ENCODE assay signal across 2 cellular contexts in genomic region chr11:2383823-2384722, GRCh38.
TF ChIP-seq lines count a peak whose summit lies in the region.

No MANE protein-coding gene starts in this region.

TF ChIP-seq in H1, 55 proteins besides CTCF, POLR2A, EP300 and RAD21:
- TF ChIP-seq BRCA1 (IDR thresholded peaks at IDR 0.05; ENCODE audit: low read depth, low read length) (no peak), EZH2 (IDR thresholded peaks at IDR 0.05; ENCODE audit: low read depth, low read length, severe bottlenecking) (no peak), BACH1 (IDR thresholded peaks at IDR 0.05; ENCODE audit: low read length) (no peak), TAF7 (optimal IDR thresholded peaks at IDR 0.05; ENCODE audit: borderline replicate concordance, low read depth, low read length) (no peak), RXRA (IDR thresholded peaks at IDR 0.05; ENCODE audit: insufficient read depth, low read depth, low read length) (no peak), NRF1 (IDR thresholded peaks at IDR 0.05; ENCODE audit: low read depth, low read length) (no peak), SIN3A (conservative IDR thresholded peaks at IDR 0.05 in 1 of 2, IDR thresholded peaks at IDR 0.05 in 1 of 2; ENCODE audit: low read depth in 1 of 2, low read length in 2 of 2) (no peak), SUZ12 (IDR thresholded peaks at IDR 0.05; ENCODE audit: low read length) (no peak), KDM5A (IDR thresholded peaks at IDR 0.05; ENCODE audit: low read length) (no peak), BCL11A (IDR thresholded peaks at IDR 0.05; ENCODE audit: low read depth in 2 of 2, low read length in 2 of 2) (no peak), RNF2 (IDR thresholded peaks at IDR 0.05; ENCODE audit: borderline replicate concordance, low read depth, low read length, missing control alignments, poor library complexity, severe bottlenecking) (no peak), HDAC2 (IDR thresholded peaks at IDR 0.05; ENCODE audit: borderline replicate concordance in 1 of 2, low read depth in 2 of 2, low read length in 2 of 2) (no peak), CHD2 (IDR thresholded peaks at IDR 0.05; ENCODE audit: low read length) (no peak), PHF8 (conservative IDR thresholded peaks at IDR 0.05; ENCODE audit: low read depth, low read length) (no peak), YY1 (IDR thresholded peaks at IDR 0.05; ENCODE audit: low read depth, low read length) (no peak), MAX (IDR thresholded peaks at IDR 0.05) (no peak), JUN (IDR thresholded peaks at IDR 0.05; ENCODE audit: low read depth, low read length) (no peak), SRF (IDR thresholded peaks at IDR 0.05; ENCODE audit: low read depth, low read length) (no peak), SAP30 (IDR thresholded peaks at IDR 0.05; ENCODE audit: insufficient read depth, insufficient replicate concordance, low read length) (no peak), KDM4A (IDR thresholded peaks at IDR 0.05; ENCODE audit: low read depth, low read length, severe bottlenecking) (no peak)

TF ChIP-seq in HEK293T, 16 proteins besides CTCF, POLR2A, EP300 and RAD21:
- TF ChIP-seq SP1 (IDR thresholded peaks at IDR 0.05) = no peak
- no peak for TF ChIP-seq BHLHE40 (IDR thresholded peaks at IDR 0.05; ENCODE audit: borderline replicate concordance)
- no peak for TF ChIP-seq NFRKB (IDR thresholded peaks at IDR 0.05)
- TF ChIP-seq TARDBP (IDR thresholded peaks at IDR 0.05) = no peak
- TF ChIP-seq CTBP1 (IDR thresholded peaks at IDR 0.05; ENCODE audit: borderline replicate concordance) = no peak
